ENCODE assay signal across 8 cellular contexts in the genomic region with DNA sequence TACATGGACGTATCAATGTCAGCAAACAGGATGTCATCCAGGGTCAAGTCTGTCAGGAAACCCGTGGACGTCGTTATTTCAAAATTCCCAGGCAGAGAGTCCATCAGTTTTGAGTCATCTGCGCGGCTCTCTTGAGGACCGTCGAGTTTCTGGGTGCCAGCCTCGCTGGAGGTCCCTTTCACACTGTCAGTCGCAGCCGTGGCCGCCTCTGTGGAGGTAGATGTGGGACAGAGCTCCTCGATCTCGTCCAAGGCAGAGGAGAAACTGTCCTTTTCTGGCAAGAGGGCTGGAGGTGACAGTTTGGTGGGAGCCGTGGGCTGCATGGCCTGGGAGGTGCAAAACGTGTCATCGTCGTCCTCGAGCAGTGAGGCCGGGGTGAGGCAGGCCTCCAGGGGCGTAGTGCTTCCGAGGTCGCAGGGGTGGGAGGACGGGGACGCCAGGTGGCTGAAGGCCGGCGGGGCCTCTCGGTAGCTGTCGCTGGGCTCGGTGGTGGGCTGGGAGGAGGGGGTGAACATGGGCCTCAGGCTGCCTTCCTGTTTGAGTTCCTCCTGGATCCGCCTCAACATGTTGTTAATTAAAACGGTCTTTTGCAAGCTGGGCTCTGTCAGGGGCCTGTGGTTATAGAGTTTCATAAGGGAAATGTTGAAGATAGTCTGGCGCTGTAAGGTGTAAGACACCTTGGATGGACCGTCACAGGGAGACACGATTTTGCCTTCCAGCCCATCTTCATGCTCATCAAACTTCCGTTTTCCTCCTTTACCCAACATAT. TPM values are rescaled to one million over a fixed set of nuclear protein-coding genes. Genes with fewer than 3 reads are reported as not detected.
DNase-seq lines count a peak whose midpoint lies in the region; ATAC-seq and TF ChIP-seq lines count a peak whose summit lies in the region.

No MANE protein-coding gene starts in this region.

- no peak overlapping the region for H3K27ac ChIP-seq in GM23338 (ENCODE audit: low read depth)
- H3K27ac ChIP-seq in PC-3 (ENCODE audit: low read length): no peak overlapping the region

- H3K27ac Mint-ChIP-seq in GM23338: no peak overlapping the region
- H3K27ac Mint-ChIP-seq in memory B cell: peak overlapping the region; percentile 100

- H3K4me2 ChIP-seq in GM23338 (no peak overlapping the region), PC-3 (ENCODE audit: low read length) (no peak overlapping the region)

- H2AFZ ChIP-seq in GM23338: no peak overlapping the region
- H2AFZ ChIP-seq in PC-3 (ENCODE audit: low read length): no peak overlapping the region

- CTCF ChIA-PET in PC-3 (lab: Charles Lee): no interaction called here

- no peak; a peak in 1 of 4 replicates for TF ChIP-seq CTCF in GM23338 (conservative IDR thresholded peaks at IDR 0.05; ENCODE audit: low read depth in 2 of 2)
- TF ChIP-seq CTCF in PC-3 (conservative IDR thresholded peaks at IDR 0.05; ENCODE audit: low read depth, low read length): no peak

- H3K27me3 Mint-ChIP-seq in GM23338 (ENCODE audit: insufficient read depth, low read depth, poor library complexity): peaks cover 4% of the 10 kb centered on the region
- H3K27me3 Mint-ChIP-seq in memory B cell: no peaks in the 10 kb centered on the region

- POLR2A ChIA-PET in PC-3 (lab: Charles Lee; ENCODE audit: unreplicated experiment): no interaction called here

- no TSS peak for BruUV-seq in PC-3 (replicated peaks; lab: Mats Ljungman, UMichigan)

- H3K36me3 Mint-ChIP-seq in GM23338 (ENCODE audit: low read depth) (peaks cover 15% of the 10 kb centered on the region), memory B cell (peaks cover 15% of the 10 kb centered on the region)

- H3K4me1 ChIP-seq in GM23338 (ENCODE audit: insufficient read depth) (peaks cover 52% of the 10 kb centered on the region), PC-3 (ENCODE audit: insufficient read depth, low read length) (peaks cover 36% of the 10 kb centered on the region)

- H3K36me3 ChIP-seq in GM23338 (ENCODE audit: insufficient read depth) (no peaks in the 10 kb centered on the region), PC-3 (ENCODE audit: low read depth, low read length) (peaks cover 62% of the 10 kb centered on the region)

- no peak overlapping the region for H3K4me3 ChIP-seq in GM23338
- H3K4me3 ChIP-seq in PC-3 (ENCODE audit: low read length): no peak overlapping the region

- no peaks in the 10 kb centered on the region for H3K9me3 ChIP-seq in PC-3 (ENCODE audit: low read length)

- peaks cover 59% of the 10 kb centered on the region for H3K4me1 Mint-ChIP-seq in GM23338
- H3K4me1 Mint-ChIP-seq in memory B cell: peaks cover 55% of the 10 kb centered on the region

- DNase-seq in GM23338 (ENCODE audit: low spot score): no peak
- DNase-seq in NOMO-1 treated with DMSO at 0.1 percent for 48 hours (lab: John Stamatoyannopoulos, UW; ENCODE audit: unreplicated experiment): peak; percentile 94
- DNase-seq in memory B cell (ENCODE audit: low spot score in 2 of 2): no peak
- DNase-seq in PC-3: no peak
- DNase-seq in AG20443 (ENCODE audit: low spot score): no peak
- DNase-seq in putamen (ENCODE audit: low spot score): no peak
- no peak for DNase-seq in cortex of kidney (lab: John Stamatoyannopoulos, UW)

- peaks cover 18% of the 10 kb centered on the region; the same call in 1 of the 2 replicates for H4K20me1 ChIP-seq in GM23338 (replicated peaks; ENCODE audit: insufficient read depth)
- H4K20me1 ChIP-seq in PC-3 (ENCODE audit: low read length): peaks cover 43% of the 10 kb centered on the region

- intact Hi-C loops in PC-3 (cut with micrococcal nuclease): no loop called here

- peak; percentile 32 for ATAC-seq in GM18508 (IDR thresholded peaks at IDR 0.05; ENCODE audit: insufficient read depth, unreplicated experiment)
- ATAC-seq in GM23338: peak; percentile 47
- peak; percentile 51 for ATAC-seq in memory B cell (ENCODE audit: low read depth)
- no peak for ATAC-seq in PC-3

- no peaks in the 10 kb centered on the region for H3F3A ChIP-seq in GM23338 (replicated peaks; ENCODE audit: low read depth)
- H3F3A ChIP-seq in PC-3 (ENCODE audit: low read length, unreplicated experiment): no peaks in the 10 kb centered on the region

- H3K4me3 Mint-ChIP-seq in GM23338 (no peak overlapping the region), memory B cell (peak overlapping the region; percentile 80)

- H3K27me3 ChIP-seq in GM23338 (ENCODE audit: insufficient read depth) (no peaks in the 10 kb centered on the region), PC-3 (ENCODE audit: low read length) (no peaks in the 10 kb centered on the region)

- H3K9me3 Mint-ChIP-seq in GM23338: no peaks in the 10 kb centered on the region
- no peaks in the 10 kb centered on the region for H3K9me3 Mint-ChIP-seq in memory B cell

- H3K79me2 ChIP-seq in GM23338 (replicated peaks; ENCODE audit: insufficient read depth) (peaks cover 36% of the 10 kb centered on the region), PC-3 (ENCODE audit: low read length) (peaks cover 88% of the 10 kb centered on the region)

- no peak overlapping the region for H3K9ac ChIP-seq in PC-3 (ENCODE audit: low read length)

- H3K9me2 ChIP-seq in GM23338 (ENCODE audit: insufficient read depth) (no peaks in the 10 kb centered on the region), PC-3 (replicated peaks; ENCODE audit: low read length) (no peaks in the 10 kb centered on the region)

TF ChIP-seq in GM23338, 12 proteins besides CTCF, POLR2A, EP300 and RAD21 (continues in another document):
- TF ChIP-seq, protein P1, sequence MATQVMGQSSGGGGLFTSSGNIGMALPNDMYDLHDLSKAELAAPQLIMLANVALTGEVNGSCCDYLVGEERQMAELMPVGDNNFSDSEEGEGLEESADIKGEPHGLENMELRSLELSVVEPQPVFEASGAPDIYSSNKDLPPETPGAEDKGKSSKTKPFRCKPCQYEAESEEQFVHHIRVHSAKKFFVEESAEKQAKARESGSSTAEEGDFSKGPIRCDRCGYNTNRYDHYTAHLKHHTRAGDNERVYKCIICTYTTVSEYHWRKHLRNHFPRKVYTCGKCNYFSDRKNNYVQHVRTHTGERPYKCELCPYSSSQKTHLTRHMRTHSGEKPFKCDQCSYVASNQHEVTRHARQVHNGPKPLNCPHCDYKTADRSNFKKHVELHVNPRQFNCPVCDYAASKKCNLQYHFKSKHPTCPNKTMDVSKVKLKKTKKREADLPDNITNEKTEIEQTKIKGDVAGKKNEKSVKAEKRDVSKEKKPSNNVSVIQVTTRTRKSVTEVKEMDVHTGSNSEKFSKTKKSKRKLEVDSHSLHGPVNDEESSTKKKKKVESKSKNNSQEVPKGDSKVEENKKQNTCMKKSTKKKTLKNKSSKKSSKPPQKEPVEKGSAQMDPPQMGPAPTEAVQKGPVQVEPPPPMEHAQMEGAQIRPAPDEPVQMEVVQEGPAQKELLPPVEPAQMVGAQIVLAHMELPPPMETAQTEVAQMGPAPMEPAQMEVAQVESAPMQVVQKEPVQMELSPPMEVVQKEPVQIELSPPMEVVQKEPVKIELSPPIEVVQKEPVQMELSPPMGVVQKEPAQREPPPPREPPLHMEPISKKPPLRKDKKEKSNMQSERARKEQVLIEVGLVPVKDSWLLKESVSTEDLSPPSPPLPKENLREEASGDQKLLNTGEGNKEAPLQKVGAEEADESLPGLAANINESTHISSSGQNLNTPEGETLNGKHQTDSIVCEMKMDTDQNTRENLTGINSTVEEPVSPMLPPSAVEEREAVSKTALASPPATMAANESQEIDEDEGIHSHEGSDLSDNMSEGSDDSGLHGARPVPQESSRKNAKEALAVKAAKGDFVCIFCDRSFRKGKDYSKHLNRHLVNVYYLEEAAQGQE (IDR thresholded peaks at IDR 0.05; ENCODE audit: unreplicated experiment): no peak
- TF ChIP-seq CREB1 (CRISPR knock-in tag; IDR thresholded peaks at IDR 0.05; ENCODE audit: low read depth) (no peak), ZNF114 (CRISPR knock-in tag; IDR thresholded peaks at IDR 0.05) (no peak), JUNB (IDR thresholded peaks at IDR 0.05; ENCODE audit: unreplicated experiment) (no peak)

RNA-seq across cellular contexts. Expression of a gene that starts 17.4 kb away (rescaled TPM):
- 6.2 and 6.6 TPM in 2 replicates for total RNA-seq in GM23338 (2014; rRNA removed; shearing (Covaris generic))
- polyA plus RNA-seq in GM23338 (2016; fragmentation: Nextera tagmentation; extraction: Ambion mirVana): 6.4 and 6.7 TPM in 2 replicates
- 19.8 and 34.9 TPM in 2 replicates for total RNA-seq in PC-3 (2014; rRNA removed)
